ENCODE assay signal across 1 cellular context in the genomic region with DNA sequence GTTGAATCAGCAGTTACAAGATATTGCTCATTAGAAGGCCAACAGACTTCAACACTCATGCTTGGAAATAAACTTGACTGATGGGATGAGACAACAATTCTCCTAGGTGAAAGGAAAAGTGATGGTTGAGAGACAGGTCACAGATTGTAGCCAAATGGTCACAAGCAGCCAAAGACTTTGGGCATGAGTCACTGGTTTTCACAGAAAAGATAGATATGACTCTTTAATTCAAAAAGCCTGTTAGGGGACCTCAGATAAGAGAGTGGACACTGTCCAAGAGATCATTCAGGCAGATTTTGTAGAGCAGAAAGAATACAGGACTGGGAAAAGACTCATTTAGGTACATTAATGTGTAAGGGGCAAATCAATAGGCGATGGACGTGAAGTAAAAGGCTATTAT.
TF ChIP-seq lines count a peak whose summit lies in the region.

No MANE protein-coding gene starts in this region.

TF ChIP-seq in K562, 482 proteins besides CTCF, POLR2A, EP300 and RAD21 (continued from another document and continues in another):
- TF ChIP-seq, protein P1, sequence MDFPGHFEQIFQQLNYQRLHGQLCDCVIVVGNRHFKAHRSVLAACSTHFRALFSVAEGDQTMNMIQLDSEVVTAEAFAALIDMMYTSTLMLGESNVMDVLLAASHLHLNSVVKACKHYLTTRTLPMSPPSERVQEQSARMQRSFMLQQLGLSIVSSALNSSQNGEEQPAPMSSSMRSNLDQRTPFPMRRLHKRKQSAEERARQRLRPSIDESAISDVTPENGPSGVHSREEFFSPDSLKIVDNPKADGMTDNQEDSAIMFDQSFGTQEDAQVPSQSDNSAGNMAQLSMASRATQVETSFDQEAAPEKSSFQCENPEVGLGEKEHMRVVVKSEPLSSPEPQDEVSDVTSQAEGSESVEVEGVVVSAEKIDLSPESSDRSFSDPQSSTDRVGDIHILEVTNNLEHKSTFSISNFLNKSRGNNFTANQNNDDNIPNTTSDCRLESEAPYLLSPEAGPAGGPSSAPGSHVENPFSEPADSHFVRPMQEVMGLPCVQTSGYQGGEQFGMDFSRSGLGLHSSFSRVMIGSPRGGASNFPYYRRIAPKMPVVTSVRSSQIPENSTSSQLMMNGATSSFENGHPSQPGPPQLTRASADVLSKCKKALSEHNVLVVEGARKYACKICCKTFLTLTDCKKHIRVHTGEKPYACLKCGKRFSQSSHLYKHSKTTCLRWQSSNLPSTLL (IDR thresholded peaks at IDR 0.05), result no peak
- TF ChIP-seq CBFA2T2 (conservative IDR thresholded peaks at IDR 0.05) (peak; percentile 31), FUS (optimal IDR thresholded peaks at IDR 0.05; ENCODE audit: low read depth, low read length) (no peak), MEIS2 (IDR thresholded peaks at IDR 0.05; ENCODE audit: partially characterized antibody) (peak; percentile 70), CREM (IDR thresholded peaks at IDR 0.05; ENCODE audit: low read depth) (no peak), PCBP2 (IDR thresholded peaks at IDR 0.05; ENCODE audit: low read depth, low read length, poor library complexity, severe bottlenecking) (no peak), KDM1A (IDR thresholded peaks at IDR 0.05) (peak; percentile 52 to 61), SRSF1 (IDR thresholded peaks at IDR 0.05; ENCODE audit: low read depth, low read length) (no peak), CHD4 (IDR thresholded peaks at IDR 0.05; ENCODE audit: insufficient read depth, insufficient replicate concordance, low read depth, low read length, poor library complexity, severe bottlenecking) (no peak), BHLHE40 (IDR thresholded peaks at IDR 0.05; ENCODE audit: low read length) (0 out of 2 replicates have a peak, but pooled peaks have one; percentile 10), RCOR1 (IDR thresholded peaks at IDR 0.05; ENCODE audit: borderline replicate concordance in 1 of 2, low read depth in 2 of 2, low read length in 2 of 2) (peak in 1 of 2 experiments; percentile 77; a peak in 2 of 4 replicates), ARID1B (IDR thresholded peaks at IDR 0.05) (peak; percentile 78), KAT8 (IDR thresholded peaks at IDR 0.05; ENCODE audit: low read depth) (no peak), ELF4 (CRISPR knock-in tag; IDR thresholded peaks at IDR 0.05) (no peak), FOSL1 (tag; conservative IDR thresholded peaks at IDR 0.05) (peak; percentile 68), YY1 (IDR thresholded peaks at IDR 0.05; ENCODE audit: borderline replicate concordance in 1 of 3, control insufficient read depth in 1 of 3, extremely low read depth in 1 of 3, insufficient read depth in 3 of 3, insufficient read length in 1 of 3, insufficient replicate concordance in 2 of 3, low read depth in 1 of 3, low read length in 2 of 3) (no peak), RAD51 (IDR thresholded peaks at IDR 0.05; ENCODE audit: borderline replicate concordance, low read depth) (no peak), TAL1 (IDR thresholded peaks at IDR 0.05) (no peak; the same call in 1 of the 2 replicates), NFIC (IDR thresholded peaks at IDR 0.05) (peak; percentile 58), NELFE (IDR thresholded peaks at IDR 0.05; ENCODE audit: insufficient read depth, insufficient read length) (no peak), MCM2 (IDR thresholded peaks at IDR 0.05; ENCODE audit: low read depth) (no peak), PML (IDR thresholded peaks at IDR 0.05; ENCODE audit: low read length) (peak; percentile 27; the same call in 1 of the 2 replicates), MYBL2 (IDR thresholded peaks at IDR 0.05; ENCODE audit: low read depth) (no peak), MYBL2 (CRISPR knock-in tag; IDR thresholded peaks at IDR 0.05; ENCODE audit: borderline replicate concordance) (no peak), ZNF586 (CRISPR knock-in tag; conservative IDR thresholded peaks at IDR 0.05) (no peak), BRD4 (IDR thresholded peaks at IDR 0.05) (no peak), ZNF707 (CRISPR knock-in tag; conservative IDR thresholded peaks at IDR 0.05) (no peak)
- TF ChIP-seq, protein P2, sequence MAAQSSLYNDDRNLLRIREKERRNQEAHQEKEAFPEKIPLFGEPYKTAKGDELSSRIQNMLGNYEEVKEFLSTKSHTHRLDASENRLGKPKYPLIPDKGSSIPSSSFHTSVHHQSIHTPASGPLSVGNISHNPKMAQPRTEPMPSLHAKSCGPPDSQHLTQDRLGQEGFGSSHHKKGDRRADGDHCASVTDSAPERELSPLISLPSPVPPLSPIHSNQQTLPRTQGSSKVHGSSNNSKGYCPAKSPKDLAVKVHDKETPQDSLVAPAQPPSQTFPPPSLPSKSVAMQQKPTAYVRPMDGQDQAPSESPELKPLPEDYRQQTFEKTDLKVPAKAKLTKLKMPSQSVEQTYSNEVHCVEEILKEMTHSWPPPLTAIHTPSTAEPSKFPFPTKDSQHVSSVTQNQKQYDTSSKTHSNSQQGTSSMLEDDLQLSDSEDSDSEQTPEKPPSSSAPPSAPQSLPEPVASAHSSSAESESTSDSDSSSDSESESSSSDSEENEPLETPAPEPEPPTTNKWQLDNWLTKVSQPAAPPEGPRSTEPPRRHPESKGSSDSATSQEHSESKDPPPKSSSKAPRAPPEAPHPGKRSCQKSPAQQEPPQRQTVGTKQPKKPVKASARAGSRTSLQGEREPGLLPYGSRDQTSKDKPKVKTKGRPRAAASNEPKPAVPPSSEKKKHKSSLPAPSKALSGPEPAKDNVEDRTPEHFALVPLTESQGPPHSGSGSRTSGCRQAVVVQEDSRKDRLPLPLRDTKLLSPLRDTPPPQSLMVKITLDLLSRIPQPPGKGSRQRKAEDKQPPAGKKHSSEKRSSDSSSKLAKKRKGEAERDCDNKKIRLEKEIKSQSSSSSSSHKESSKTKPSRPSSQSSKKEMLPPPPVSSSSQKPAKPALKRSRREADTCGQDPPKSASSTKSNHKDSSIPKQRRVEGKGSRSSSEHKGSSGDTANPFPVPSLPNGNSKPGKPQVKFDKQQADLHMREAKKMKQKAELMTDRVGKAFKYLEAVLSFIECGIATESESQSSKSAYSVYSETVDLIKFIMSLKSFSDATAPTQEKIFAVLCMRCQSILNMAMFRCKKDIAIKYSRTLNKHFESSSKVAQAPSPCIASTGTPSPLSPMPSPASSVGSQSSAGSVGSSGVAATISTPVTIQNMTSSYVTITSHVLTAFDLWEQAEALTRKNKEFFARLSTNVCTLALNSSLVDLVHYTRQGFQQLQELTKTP (IDR thresholded peaks at IDR 0.05; ENCODE audit: low read depth in 1 of 2, partially characterized antibody in 2 of 2), result peak in 1 of 2 experiments; percentile 15
- TF ChIP-seq, protein P3, sequence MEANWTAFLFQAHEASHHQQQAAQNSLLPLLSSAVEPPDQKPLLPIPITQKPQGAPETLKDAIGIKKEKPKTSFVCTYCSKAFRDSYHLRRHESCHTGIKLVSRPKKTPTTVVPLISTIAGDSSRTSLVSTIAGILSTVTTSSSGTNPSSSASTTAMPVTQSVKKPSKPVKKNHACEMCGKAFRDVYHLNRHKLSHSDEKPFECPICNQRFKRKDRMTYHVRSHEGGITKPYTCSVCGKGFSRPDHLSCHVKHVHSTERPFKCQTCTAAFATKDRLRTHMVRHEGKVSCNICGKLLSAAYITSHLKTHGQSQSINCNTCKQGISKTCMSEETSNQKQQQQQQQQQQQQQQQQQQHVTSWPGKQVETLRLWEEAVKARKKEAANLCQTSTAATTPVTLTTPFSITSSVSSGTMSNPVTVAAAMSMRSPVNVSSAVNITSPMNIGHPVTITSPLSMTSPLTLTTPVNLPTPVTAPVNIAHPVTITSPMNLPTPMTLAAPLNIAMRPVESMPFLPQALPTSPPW (CRISPR knock-in tag; IDR thresholded peaks at IDR 0.05), result no peak
- TF ChIP-seq, protein P4, sequence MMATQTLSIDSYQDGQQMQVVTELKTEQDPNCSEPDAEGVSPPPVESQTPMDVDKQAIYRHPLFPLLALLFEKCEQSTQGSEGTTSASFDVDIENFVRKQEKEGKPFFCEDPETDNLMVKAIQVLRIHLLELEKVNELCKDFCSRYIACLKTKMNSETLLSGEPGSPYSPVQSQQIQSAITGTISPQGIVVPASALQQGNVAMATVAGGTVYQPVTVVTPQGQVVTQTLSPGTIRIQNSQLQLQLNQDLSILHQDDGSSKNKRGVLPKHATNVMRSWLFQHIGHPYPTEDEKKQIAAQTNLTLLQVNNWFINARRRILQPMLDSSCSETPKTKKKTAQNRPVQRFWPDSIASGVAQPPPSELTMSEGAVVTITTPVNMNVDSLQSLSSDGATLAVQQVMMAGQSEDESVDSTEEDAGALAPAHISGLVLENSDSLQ (IDR thresholded peaks at IDR 0.05), result peak; percentile 80; the same call in 1 of the 2 replicates
- TF ChIP-seq, protein P5, sequence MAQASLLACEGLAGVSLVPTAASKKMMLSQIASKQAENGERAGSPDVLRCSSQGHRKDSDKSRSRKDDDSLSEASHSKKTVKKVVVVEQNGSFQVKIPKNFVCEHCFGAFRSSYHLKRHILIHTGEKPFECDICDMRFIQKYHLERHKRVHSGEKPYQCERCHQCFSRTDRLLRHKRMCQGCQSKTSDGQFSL (CRISPR knock-in tag; IDR thresholded peaks at IDR 0.05), result no peak
- TF ChIP-seq, protein P5 (tag; IDR thresholded peaks at IDR 0.05), result no peak
- TF ChIP-seq, protein P6, sequence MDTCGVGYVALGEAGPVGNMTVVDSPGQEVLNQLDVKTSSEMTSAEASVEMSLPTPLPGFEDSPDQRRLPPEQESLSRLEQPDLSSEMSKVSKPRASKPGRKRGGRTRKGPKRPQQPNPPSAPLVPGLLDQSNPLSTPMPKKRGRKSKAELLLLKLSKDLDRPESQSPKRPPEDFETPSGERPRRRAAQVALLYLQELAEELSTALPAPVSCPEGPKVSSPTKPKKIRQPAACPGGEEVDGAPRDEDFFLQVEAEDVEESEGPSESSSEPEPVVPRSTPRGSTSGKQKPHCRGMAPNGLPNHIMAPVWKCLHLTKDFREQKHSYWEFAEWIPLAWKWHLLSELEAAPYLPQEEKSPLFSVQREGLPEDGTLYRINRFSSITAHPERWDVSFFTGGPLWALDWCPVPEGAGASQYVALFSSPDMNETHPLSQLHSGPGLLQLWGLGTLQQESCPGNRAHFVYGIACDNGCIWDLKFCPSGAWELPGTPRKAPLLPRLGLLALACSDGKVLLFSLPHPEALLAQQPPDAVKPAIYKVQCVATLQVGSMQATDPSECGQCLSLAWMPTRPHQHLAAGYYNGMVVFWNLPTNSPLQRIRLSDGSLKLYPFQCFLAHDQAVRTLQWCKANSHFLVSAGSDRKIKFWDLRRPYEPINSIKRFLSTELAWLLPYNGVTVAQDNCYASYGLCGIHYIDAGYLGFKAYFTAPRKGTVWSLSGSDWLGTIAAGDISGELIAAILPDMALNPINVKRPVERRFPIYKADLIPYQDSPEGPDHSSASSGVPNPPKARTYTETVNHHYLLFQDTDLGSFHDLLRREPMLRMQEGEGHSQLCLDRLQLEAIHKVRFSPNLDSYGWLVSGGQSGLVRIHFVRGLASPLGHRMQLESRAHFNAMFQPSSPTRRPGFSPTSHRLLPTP (IDR thresholded peaks at IDR 0.05; ENCODE audit: borderline replicate concordance, extremely low read depth, insufficient read length), result no peak
- TF ChIP-seq, protein P7, sequence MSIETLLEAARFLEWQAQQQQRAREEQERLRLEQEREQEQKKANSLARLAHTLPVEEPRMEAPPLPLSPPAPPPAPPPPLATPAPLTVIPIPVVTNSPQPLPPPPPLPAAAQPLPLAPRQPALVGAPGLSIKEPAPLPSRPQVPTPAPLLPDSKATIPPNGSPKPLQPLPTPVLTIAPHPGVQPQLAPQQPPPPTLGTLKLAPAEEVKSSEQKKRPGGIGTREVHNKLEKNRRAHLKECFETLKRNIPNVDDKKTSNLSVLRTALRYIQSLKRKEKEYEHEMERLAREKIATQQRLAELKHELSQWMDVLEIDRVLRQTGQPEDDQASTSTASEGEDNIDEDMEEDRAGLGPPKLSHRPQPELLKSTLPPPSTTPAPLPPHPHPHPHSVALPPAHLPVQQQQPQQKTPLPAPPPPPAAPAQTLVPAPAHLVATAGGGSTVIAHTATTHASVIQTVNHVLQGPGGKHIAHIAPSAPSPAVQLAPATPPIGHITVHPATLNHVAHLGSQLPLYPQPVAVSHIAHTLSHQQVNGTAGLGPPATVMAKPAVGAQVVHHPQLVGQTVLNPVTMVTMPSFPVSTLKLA (conservative IDR thresholded peaks at IDR 0.05), result no peak
